ENCODE assay signal across 1 cellular context in the genomic region with DNA sequence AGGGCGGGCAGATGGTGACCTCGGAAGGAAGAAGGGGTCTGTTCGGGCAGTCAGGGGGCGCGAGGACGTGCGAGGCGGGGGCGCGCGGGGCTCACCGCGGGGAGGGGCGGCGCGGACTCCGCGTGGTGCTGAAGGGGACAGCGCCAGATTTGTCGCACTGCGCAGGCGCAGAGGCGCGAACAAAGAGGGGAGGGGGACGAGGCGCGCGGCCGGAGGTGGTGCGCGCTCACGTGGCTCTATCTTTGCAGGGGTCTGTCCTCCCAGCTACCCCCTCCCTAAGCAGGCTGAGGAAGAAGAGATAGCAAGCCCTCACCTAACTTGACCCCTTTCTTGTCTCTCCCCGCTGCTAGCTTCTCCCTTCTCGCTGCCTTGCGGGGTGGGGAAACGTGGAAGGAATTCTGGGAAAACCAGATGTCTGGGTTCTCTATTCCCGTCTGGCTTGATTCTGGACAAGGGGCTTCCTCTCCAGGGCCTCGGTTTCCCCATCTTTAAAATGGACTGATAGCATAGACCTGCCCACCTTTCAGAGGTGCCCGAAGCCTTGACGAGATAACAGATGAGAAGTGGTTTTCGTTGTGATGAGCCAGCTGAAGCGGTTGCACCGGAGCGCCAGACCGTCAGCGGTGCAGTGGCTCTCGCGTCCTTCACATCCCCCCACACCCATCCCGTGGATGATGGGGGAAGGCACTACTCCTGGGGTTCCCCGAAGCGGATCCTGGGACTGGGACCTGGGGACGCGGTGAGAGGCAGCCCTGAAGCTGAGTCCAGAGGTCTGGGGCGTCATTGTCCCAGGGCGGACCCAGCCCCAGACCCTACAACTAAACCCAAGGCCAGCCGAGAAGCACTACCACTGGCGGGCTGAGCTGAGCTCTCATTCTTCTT.
TF ChIP-seq lines count a peak whose summit lies in the region.

No MANE protein-coding gene starts in this region.

TF ChIP-seq in HepG2, 621 proteins besides CTCF, POLR2A, EP300 and RAD21 (continued from another document and continues in another):
- TF ChIP-seq ZNF296 (CRISPR knock-in tag; conservative IDR thresholded peaks at IDR 0.05): 0 out of 2 replicates have a peak, but pooled peaks have one; percentile 12
- peak; percentile 69; the same call in 1 of the 2 replicates for TF ChIP-seq KDM5B (CRISPR knock-in tag; IDR thresholded peaks at IDR 0.05; ENCODE audit: borderline replicate concordance)
- TF ChIP-seq PHF20 (CRISPR knock-in tag; IDR thresholded peaks at IDR 0.05): 0 out of 2 replicates have a peak, but pooled peaks have one; percentile 26
- TF ChIP-seq TFE3 (CRISPR knock-in tag; IDR thresholded peaks at IDR 0.05): 0 out of 2 replicates have a peak, but pooled peaks have one; percentile 26
- 0 out of 2 replicates have a peak, but pooled peaks have one; percentile 30 for TF ChIP-seq ETV5 (CRISPR knock-in tag; IDR thresholded peaks at IDR 0.05; ENCODE audit: borderline replicate concordance)
- TF ChIP-seq ZNF446 (CRISPR knock-in tag; IDR thresholded peaks at IDR 0.05): no peak
- TF ChIP-seq, protein P1, sequence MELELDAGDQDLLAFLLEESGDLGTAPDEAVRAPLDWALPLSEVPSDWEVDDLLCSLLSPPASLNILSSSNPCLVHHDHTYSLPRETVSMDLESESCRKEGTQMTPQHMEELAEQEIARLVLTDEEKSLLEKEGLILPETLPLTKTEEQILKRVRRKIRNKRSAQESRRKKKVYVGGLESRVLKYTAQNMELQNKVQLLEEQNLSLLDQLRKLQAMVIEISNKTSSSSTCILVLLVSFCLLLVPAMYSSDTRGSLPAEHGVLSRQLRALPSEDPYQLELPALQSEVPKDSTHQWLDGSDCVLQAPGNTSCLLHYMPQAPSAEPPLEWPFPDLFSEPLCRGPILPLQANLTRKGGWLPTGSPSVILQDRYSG (CRISPR knock-in tag; IDR thresholded peaks at IDR 0.05): peak; percentile 80; the same call in 1 of the 2 replicates
- peak; percentile 58; the same call in 1 of the 2 replicates for TF ChIP-seq ZNF335 (CRISPR knock-in tag; IDR thresholded peaks at IDR 0.05)
- TF ChIP-seq BORCS8-MEF2B (CRISPR knock-in tag; IDR thresholded peaks at IDR 0.05): peak; percentile 76
- 0 out of 2 replicates have a peak, but pooled peaks have one; percentile 12 for TF ChIP-seq PPARG (CRISPR knock-in tag; conservative IDR thresholded peaks at IDR 0.05)
- 0 out of 2 replicates have a peak, but pooled peaks have one; percentile 80 for TF ChIP-seq CC2D1A (CRISPR knock-in tag; IDR thresholded peaks at IDR 0.05)
- peak; percentile 22; the same call in 1 of the 2 replicates for TF ChIP-seq RXRA (CRISPR knock-in tag; IDR thresholded peaks at IDR 0.05)
- no peak for TF ChIP-seq ZNF672 (CRISPR knock-in tag; IDR thresholded peaks at IDR 0.05)
- TF ChIP-seq ZNF816 (CRISPR knock-in tag; IDR thresholded peaks at IDR 0.05; ENCODE audit: borderline replicate concordance): 0 out of 2 replicates have a peak, but pooled peaks have one; percentile 73
- peak; percentile 50 for TF ChIP-seq ZNF263 (CRISPR knock-in tag; IDR thresholded peaks at IDR 0.05)
- 0 out of 2 replicates have a peak, but pooled peaks have one; percentile 53 for TF ChIP-seq TARDBP (CRISPR knock-in tag; IDR thresholded peaks at IDR 0.05)
- peak; percentile 2 for TF ChIP-seq YY1 (IDR thresholded peaks at IDR 0.05; ENCODE audit: insufficient read depth, insufficient replicate concordance, low read depth, low read length)
- TF ChIP-seq, protein P2, sequence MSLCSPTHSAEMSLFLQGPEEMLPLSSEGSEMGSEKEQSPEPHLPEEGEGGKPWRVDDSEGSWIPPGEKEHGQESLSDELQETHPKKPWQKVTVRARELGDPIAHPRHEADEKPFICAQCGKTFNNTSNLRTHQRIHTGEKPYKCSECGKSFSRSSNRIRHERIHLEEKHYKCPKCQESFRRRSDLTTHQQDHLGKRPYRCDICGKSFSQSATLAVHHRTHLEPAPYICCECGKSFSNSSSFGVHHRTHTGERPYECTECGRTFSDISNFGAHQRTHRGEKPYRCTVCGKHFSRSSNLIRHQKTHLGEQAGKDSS (CRISPR knock-in tag; IDR thresholded peaks at IDR 0.05; ENCODE audit: borderline replicate concordance, low read depth): 0 out of 2 replicates have a peak, but pooled peaks have one; percentile 36
- TF ChIP-seq CBFB (CRISPR knock-in tag; IDR thresholded peaks at IDR 0.05): 0 out of 2 replicates have a peak, but pooled peaks have one; percentile 26
- peak; percentile 68; the same call in 1 of the 2 replicates for TF ChIP-seq BRCA1 (CRISPR knock-in tag; IDR thresholded peaks at IDR 0.05)
- TF ChIP-seq ZNF33B (CRISPR knock-in tag; IDR thresholded peaks at IDR 0.05): no peak
- peak; percentile 71; the same call in 1 of the 2 replicates for TF ChIP-seq ZNF557 (CRISPR knock-in tag; IDR thresholded peaks at IDR 0.05)
- no peak; the same call in 1 of the 2 replicates for TF ChIP-seq SPEN (CRISPR knock-in tag; IDR thresholded peaks at IDR 0.05; ENCODE audit: low read depth)
- peak; percentile 19; the same call in 1 of the 2 replicates for TF ChIP-seq HDAC2 (CRISPR knock-in tag; IDR thresholded peaks at IDR 0.05)
- peak; percentile 69 for TF ChIP-seq YEATS4 (CRISPR knock-in tag; IDR thresholded peaks at IDR 0.05; ENCODE audit: borderline replicate concordance)
- TF ChIP-seq ZSCAN20 (CRISPR knock-in tag; IDR thresholded peaks at IDR 0.05; ENCODE audit: borderline replicate concordance): 0 out of 2 replicates have a peak, but pooled peaks have one; percentile 76
- TF ChIP-seq, protein P3, sequence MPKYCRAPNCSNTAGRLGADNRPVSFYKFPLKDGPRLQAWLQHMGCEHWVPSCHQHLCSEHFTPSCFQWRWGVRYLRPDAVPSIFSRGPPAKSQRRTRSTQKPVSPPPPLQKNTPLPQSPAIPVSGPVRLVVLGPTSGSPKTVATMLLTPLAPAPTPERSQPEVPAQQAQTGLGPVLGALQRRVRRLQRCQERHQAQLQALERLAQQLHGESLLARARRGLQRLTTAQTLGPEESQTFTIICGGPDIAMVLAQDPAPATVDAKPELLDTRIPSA (CRISPR knock-in tag; IDR thresholded peaks at IDR 0.05; ENCODE audit: borderline replicate concordance): no peak
- TF ChIP-seq, protein P4, sequence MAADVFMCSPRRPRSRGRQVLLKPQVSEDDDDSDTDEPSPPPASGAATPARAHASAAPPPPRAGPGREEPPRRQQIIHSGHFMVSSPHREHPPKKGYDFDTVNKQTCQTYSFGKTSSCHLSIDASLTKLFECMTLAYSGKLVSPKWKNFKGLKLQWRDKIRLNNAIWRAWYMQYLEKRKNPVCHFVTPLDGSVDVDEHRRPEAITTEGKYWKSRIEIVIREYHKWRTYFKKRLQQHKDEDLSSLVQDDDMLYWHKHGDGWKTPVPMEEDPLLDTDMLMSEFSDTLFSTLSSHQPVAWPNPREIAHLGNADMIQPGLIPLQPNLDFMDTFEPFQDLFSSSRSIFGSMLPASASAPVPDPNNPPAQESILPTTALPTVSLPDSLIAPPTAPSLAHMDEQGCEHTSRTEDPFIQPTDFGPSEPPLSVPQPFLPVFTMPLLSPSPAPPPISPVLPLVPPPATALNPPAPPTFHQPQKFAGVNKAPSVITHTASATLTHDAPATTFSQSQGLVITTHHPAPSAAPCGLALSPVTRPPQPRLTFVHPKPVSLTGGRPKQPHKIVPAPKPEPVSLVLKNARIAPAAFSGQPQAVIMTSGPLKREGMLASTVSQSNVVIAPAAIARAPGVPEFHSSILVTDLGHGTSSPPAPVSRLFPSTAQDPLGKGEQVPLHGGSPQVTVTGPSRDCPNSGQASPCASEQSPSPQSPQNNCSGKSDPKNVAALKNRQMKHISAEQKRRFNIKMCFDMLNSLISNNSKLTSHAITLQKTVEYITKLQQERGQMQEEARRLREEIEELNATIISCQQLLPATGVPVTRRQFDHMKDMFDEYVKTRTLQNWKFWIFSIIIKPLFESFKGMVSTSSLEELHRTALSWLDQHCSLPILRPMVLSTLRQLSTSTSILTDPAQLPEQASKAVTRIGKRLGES (CRISPR knock-in tag; IDR thresholded peaks at IDR 0.05; ENCODE audit: borderline replicate concordance): peak; percentile 76; the same call in 1 of the 2 replicates
- TF ChIP-seq ZBTB38 (CRISPR knock-in tag; IDR thresholded peaks at IDR 0.05): 0 out of 2 replicates have a peak, but pooled peaks have one; percentile 19
- 0 out of 2 replicates have a peak, but pooled peaks have one; percentile 45 for TF ChIP-seq ZNF724P (CRISPR knock-in tag; IDR thresholded peaks at IDR 0.05; ENCODE audit: borderline replicate concordance)
- TF ChIP-seq ZNF605 (CRISPR knock-in tag; IDR thresholded peaks at IDR 0.05): 0 out of 2 replicates have a peak, but pooled peaks have one; percentile 17
- TF ChIP-seq SRSF9 (IDR thresholded peaks at IDR 0.05; ENCODE audit: borderline replicate concordance, insufficient read depth, low read depth, low read length, poor library complexity, severe bottlenecking): no peak
- 0 out of 2 replicates have a peak, but pooled peaks have one; percentile 35 for TF ChIP-seq ZNF331 (CRISPR knock-in tag; IDR thresholded peaks at IDR 0.05)
- TF ChIP-seq SP4 (CRISPR knock-in tag; IDR thresholded peaks at IDR 0.05): no peak
- 0 out of 2 replicates have a peak, but pooled peaks have one; percentile 48 for TF ChIP-seq ZNF354B (CRISPR knock-in tag; IDR thresholded peaks at IDR 0.05)
- TF ChIP-seq TBP (CRISPR knock-in tag; IDR thresholded peaks at IDR 0.05): 0 out of 2 replicates have a peak, but pooled peaks have one; percentile 41
- TF ChIP-seq KDM1A (CRISPR knock-in tag; IDR thresholded peaks at IDR 0.05): no peak
- peak; percentile 3; the same call in 1 of the 2 replicates for TF ChIP-seq ZNF225 (CRISPR knock-in tag; IDR thresholded peaks at IDR 0.05)
- TF ChIP-seq ZNF574 (CRISPR knock-in tag; IDR thresholded peaks at IDR 0.05): peak; percentile 56
- TF ChIP-seq ZNF367 (CRISPR knock-in tag; IDR thresholded peaks at IDR 0.05; ENCODE audit: borderline replicate concordance): peak; percentile 75; the same call in 1 of the 2 replicates
- no peak for TF ChIP-seq NFKBIZ (CRISPR knock-in tag; IDR thresholded peaks at IDR 0.05)
- peak; percentile 84 for TF ChIP-seq ZNF772 (CRISPR knock-in tag; IDR thresholded peaks at IDR 0.05)
- TF ChIP-seq TEF (CRISPR knock-in tag; IDR thresholded peaks at IDR 0.05): 0 out of 2 replicates have a peak, but pooled peaks have one; percentile 29
- TF ChIP-seq ARID4A (CRISPR knock-in tag; IDR thresholded peaks at IDR 0.05; ENCODE audit: borderline replicate concordance): peak; percentile 82; the same call in 1 of the 2 replicates
- TF ChIP-seq GZF1 (CRISPR knock-in tag; IDR thresholded peaks at IDR 0.05): no peak
- 0 out of 2 replicates have a peak, but pooled peaks have one; percentile 13 for TF ChIP-seq MED1 (CRISPR knock-in tag; IDR thresholded peaks at IDR 0.05)
